In genomic region chr3:66475386-66476020, GRCh38 we compare ENCODE assay signal across 18 cellular contexts. TPM values are rescaled to one million over a fixed set of nuclear protein-coding genes. Genes with fewer than 3 reads are reported as not detected.
A peak's percentile ranks its signal among the peaks of the same experiment; 100 is the strongest.
DNase-seq lines count a peak whose midpoint lies in the region; ATAC-seq and TF ChIP-seq lines count a peak whose summit lies in the region.
"Had no signal": no experiment of that assay in that cellular context is flagged by ENCODE, and none has a peak within 500 bp of the region (broad histone marks: within the 10 kb centered on the region; RNA-seq: fewer than 3 reads in every experiment).

No MANE protein-coding gene starts in this region.

- no TSS peak for BruUV-seq in MCF 10A (replicated peaks; lab: Mats Ljungman, UMichigan)

- H3K27ac Mint-ChIP-seq in MCF 10A (ENCODE audit: low read depth, unreplicated experiment), result no peak overlapping the region
- H3K27ac Mint-ChIP-seq: nephron progenitor cell; stimulated activated memory B cell treated with anti-CD40 and anti-IgM and Interleukin-4, amounts not matched to agents 10 μg/mL and 1 μg/mL and 100 μg/mL, for 72 hours had no signal

- H3K36me3 ChIP-seq in breast epithelium (no peaks in the 10 kb centered on the region), right lobe of liver (no peaks in the 10 kb centered on the region)
- H3K36me3 ChIP-seq: brain microvascular endothelial cell, HAP-1, uterus had no signal

- H3K27me3 Mint-ChIP-seq in MCF 10A (ENCODE audit: insufficient read depth, unreplicated experiment), result no peaks in the 10 kb centered on the region

- H3K27me3 ChIP-seq in breast epithelium (no peaks in the 10 kb centered on the region), right lobe of liver (no peaks in the 10 kb centered on the region), right cardiac atrium (ENCODE audit: control insufficient read depth, insufficient read depth) (no peaks in the 10 kb centered on the region)
- H3K27me3 ChIP-seq: brain microvascular endothelial cell, uterus had no signal

- H3K9me3 ChIP-seq in breast epithelium, result no peaks in the 10 kb centered on the region
- H3K9me3 ChIP-seq in right lobe of liver, result no peaks in the 10 kb centered on the region
- no peaks in the 10 kb centered on the region for H3K9me3 ChIP-seq in right cardiac atrium (ENCODE audit: control insufficient read depth, low read length)
- H3K9me3 ChIP-seq: uterus had no signal

- CTCF ChIA-PET in MCF 10A (lab: Yijun Ruan, JAX), result interaction anchor here (0.6 to 0.9 kb wide), 2 partner anchors 67 to 68 kb away, joined by 3 read pairs; no protein-coding TSS in a partner anchor

- no peaks in the 10 kb centered on the region for H3K36me3 Mint-ChIP-seq in MCF 10A (ENCODE audit: insufficient read depth, unreplicated experiment)
- H3K36me3 Mint-ChIP-seq: stimulated activated memory B cell treated with anti-CD40 and anti-IgM and Interleukin-4, amounts not matched to agents 10 μg/mL and 1 μg/mL and 100 μg/mL, for 72 hours had no signal

- 23% methylated on average over 8 of the region's 9 CpGs for WGBS in right lobe of liver (ENCODE audit: insufficient coverage, low coverage, low lambda C conversion rate, missing lambda C conversion rate)
- WGBS in right cardiac atrium, result 84% methylated on average over 9 of the region's 9 CpGs

- H3K4me3 ChIP-seq in breast epithelium, result no peak overlapping the region
- peak overlapping the region in 1 of 3 donors; percentile 3 for H3K4me3 ChIP-seq in right lobe of liver
- H3K4me3 ChIP-seq in right cardiac atrium (ENCODE audit: low read length), result no peak overlapping the region
- H3K4me3 ChIP-seq: HAP-1, uterus had no signal

- peaks cover 8% of the 10 kb centered on the region for H3K4me1 Mint-ChIP-seq in MCF 10A (ENCODE audit: insufficient read depth, unreplicated experiment)

- H3K9me3 Mint-ChIP-seq in MCF 10A (ENCODE audit: unreplicated experiment), result no peaks in the 10 kb centered on the region
- H3K9me3 Mint-ChIP-seq: nephron progenitor cell had no signal

- POLR2A ChIA-PET in MCF 10A (lab: Yijun Ruan, JAX), result interaction anchor here (1.4 kb wide), 1 partner anchor 11 kb away, joined by 3 read pairs; no protein-coding TSS in a partner anchor

- H3K4me1 ChIP-seq in breast epithelium, result peaks cover 5 to 16% of the 10 kb centered on the region in 2 donors
- peaks cover 0 to 63% (median 18%) of the 10 kb centered on the region in 4 donors for H3K4me1 ChIP-seq in right lobe of liver
- peaks cover 5% of the 10 kb centered on the region for H3K4me1 ChIP-seq in right cardiac atrium (ENCODE audit: control insufficient read depth, insufficient read depth, low read length)

- no peak for DNase-seq in breast epithelium (ENCODE audit: low spot score in 2 of 2)
- no peak for DNase-seq in MCF 10A (ENCODE audit: unreplicated experiment)
- DNase-seq in NCI-H69 (lab: John Stamatoyannopoulos, UW), result peak; percentile 88
- peak in 1 of 3 donors; percentile 72 for DNase-seq in right lobe of liver
- no peak for DNase-seq in right cardiac atrium
- DNase-seq in stimulated activated CD4-positive, alpha-beta T cell treated with anti-CD3 and anti-CD28 coated beads, Interleukin-2, amount 100 ng/mL, for 24 hours, result no peak
- no peak for DNase-seq in SIG-M5 treated with dmso at 0.1 percent for 504 hours (lab: John Stamatoyannopoulos, UW; ENCODE audit: unreplicated experiment)
- DNase-seq: brain microvascular endothelial cell, hippocampal formation, KG1, NCI-H2107, nephron progenitor cell, PC-3, uterus had no signal

- TF ChIP-seq POLR2A in breast epithelium (IDR thresholded peaks at IDR 0.05), result no peak
- TF ChIP-seq POLR2A in right lobe of liver (IDR thresholded peaks at IDR 0.05), result no peak

- ATAC-seq in right lobe of liver (peak; percentile 72 to 87 (median 82)), right cardiac atrium (no peak), HG02571 (IDR thresholded peaks at IDR 0.05; ENCODE audit: unreplicated experiment) (no peak)
- ATAC-seq: PC-3; sciatic nerve; stimulated activated memory B cell treated with anti-CD40 and anti-IgM and Interleukin-4, amounts not matched to agents 10 μg/mL and 1 μg/mL and 100 μg/mL, for 72 hours had no signal

- no peak overlapping the region for H3K4me3 Mint-ChIP-seq in MCF 10A (ENCODE audit: unreplicated experiment)
- H3K4me3 Mint-ChIP-seq: nephron progenitor cell; stimulated activated memory B cell treated with anti-CD40 and anti-IgM and Interleukin-4, amounts not matched to agents 10 μg/mL and 1 μg/mL and 100 μg/mL, for 72 hours had no signal

- H3K27ac ChIP-seq in breast epithelium (peak overlapping the region; percentile 66 to 72), right lobe of liver (peak overlapping the region; percentile 14 to 77 (median 66)), right cardiac atrium (ENCODE audit: low read length) (no peak overlapping the region)

- no peak for TF ChIP-seq CTCF in breast epithelium (IDR thresholded peaks at IDR 0.05)
- TF ChIP-seq CTCF in MCF 10A (IDR thresholded peaks at IDR 0.05; ENCODE audit: unreplicated experiment), result no peak
- TF ChIP-seq CTCF in right lobe of liver (IDR thresholded peaks at IDR 0.05), result no peak

- intact Hi-C loops in breast epithelium (cut with DNase I; ENCODE audit: low total_unique reads), result no loop called here
- intact Hi-C loops in MCF 10A (cut with micrococcal nuclease), result no loop called here
- intact Hi-C loops in right lobe of liver (cut with DNase I), result no loop called here
- intact Hi-C loops in right cardiac atrium (cut with DNase I), result no loop called here

RNA-seq across cellular contexts. Expression of gene LRIG1, which starts 25.3 kb away (rescaled TPM):
- total RNA-seq in breast epithelium (100 to 1,000 TPM in 2 of 3 donors, 10 to 100 TPM in 1; 66.1 to 227 (median 131) TPM), MCF 10A (2022) (15.2 and 17.2 TPM in 2 replicates), right lobe of liver (10 to 100 TPM; 15.8 to 23.2 (median 17.8) TPM), right cardiac atrium (100 to 1,000 TPM; 103 to 140 (median 122) TPM)
- 80.2 TPM for polyA plus RNA-seq in right cardiac atrium

Comparison
In these comparisons a context has a peak if more than half of its experiments do, and no peak if none do; other contexts are left out.
1. ATAC-seq: peak in right lobe of liver (4 of 4); none in right cardiac atrium (0 of 2) and HG02571 (single experiment).